25 cellular contexts compared by ENCODE assay signal in the genomic region with DNA sequence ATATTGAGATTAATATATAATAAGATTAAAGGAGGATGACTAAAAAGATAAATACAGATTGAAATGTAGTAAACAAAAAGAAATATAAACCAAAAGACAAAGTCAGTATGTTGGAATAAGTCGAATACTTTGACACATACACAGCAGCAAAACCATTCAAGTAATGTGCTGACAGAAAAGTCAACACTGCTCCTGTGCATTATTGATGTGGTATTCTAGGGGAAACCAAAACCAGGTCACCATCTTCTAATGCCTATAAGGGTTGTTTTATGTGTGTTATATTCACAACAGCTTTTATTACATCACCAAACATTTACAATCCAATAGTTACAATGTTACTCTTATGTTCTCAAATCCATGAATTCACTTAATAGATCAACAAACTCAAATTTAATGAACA.
"Had no signal": no experiment of that assay in that cellular context is flagged by ENCODE, and none has a peak within 500 bp of the region (broad histone marks: within the 10 kb centered on the region; RNA-seq: fewer than 3 reads in every experiment).

No MANE protein-coding gene starts in this region.

- FAIRE-seq: endothelial cell of umbilical vein had no signal

- H3K27me3 ChIP-seq: foreskin keratinocyte, hepatocyte, right lobe of liver, suprapubic skin, thyroid gland, uterus had no signal

- H3K4me1 Mint-ChIP-seq: naive B cell; nephron; stimulated activated effector memory CD8-positive, alpha-beta T cell treated with anti-CD3 and anti-CD28 coated beads, Interleukin-12 subunit alpha, Interleukin-12 subunit beta, amount 100 ng/mL, for 72 hours had no signal

- H3K9me3 ChIP-seq: psoas muscle, right lobe of liver, suprapubic skin, thyroid gland, uterus had no signal

- H3K4me3 ChIP-seq: hepatocyte, lung, psoas muscle, right lobe of liver, suprapubic skin, thyroid gland, uterus had no signal

- H3K36me3 Mint-ChIP-seq: naive B cell; stimulated activated effector memory CD8-positive, alpha-beta T cell treated with anti-CD3 and anti-CD28 coated beads, Interleukin-12 subunit alpha, Interleukin-12 subunit beta, amount 100 ng/mL, for 72 hours; type B pancreatic cell had no signal

- H3K27ac ChIP-seq: foreskin keratinocyte, hepatocyte, psoas muscle, right lobe of liver, suprapubic skin, thyroid gland, uterus had no signal

- H3K27me3 Mint-ChIP-seq: dendritic cell treated with granulocyte-macrophage colony-stimulating factor and Interleukin-4, amounts not matched to agents 40 ng/mL and 50 ng/mL, for 4 days; naive B cell; type B pancreatic cell had no signal

- DNase-seq: endodermal cell; erythroblast; foreskin keratinocyte; head of caudate nucleus; left colon; left ventricle myocardium superior; mesendoderm; naive B cell; occipital lobe; psoas muscle; retina; right lobe of liver; stimulated activated CD4-positive, alpha-beta T cell treated with anti-CD3 and anti-CD28 coated beads, Interleukin-4, amount 100 ng/mL, for 1 hour; stimulated activated CD8-positive, alpha-beta memory T cell treated with anti-CD3 and anti-CD28 coated beads, Interleukin-4, amount 100 ng/mL, for 48 hours; stimulated activated naive CD8-positive, alpha-beta T cell treated with anti-CD3 and anti-CD28 coated beads, Interleukin-15, Interleukin-2, amounts not matched to agents 100 U/mL and 50 U/mL, for 24 hours; thyroid gland; uterus had no signal

- H3K36me3 ChIP-seq: right lobe of liver, suprapubic skin, thyroid gland, uterus had no signal

- ATAC-seq: foreskin keratinocyte; left colon; left ventricle myocardium superior; psoas muscle; right lobe of liver; stimulated activated effector memory CD8-positive, alpha-beta T cell treated with anti-CD3 and anti-CD28 coated beads, Interleukin-12 subunit alpha, Interleukin-12 subunit beta, amount 100 ng/mL, for 72 hours; stimulated activated naive CD8-positive, alpha-beta T cell treated with anti-CD3 and anti-CD28 coated beads, Interleukin-15, Interleukin-2, amounts not matched to agents 100 U/mL and 50 U/mL, for 24 hours had no signal

- H3K4me3 Mint-ChIP-seq: dendritic cell treated with granulocyte-macrophage colony-stimulating factor and Interleukin-4, amounts not matched to agents 40 ng/mL and 50 ng/mL, for 4 days; endodermal cell; naive B cell; nephron; stimulated activated effector memory CD8-positive, alpha-beta T cell treated with anti-CD3 and anti-CD28 coated beads, Interleukin-12 subunit alpha, Interleukin-12 subunit beta, amount 100 ng/mL, for 72 hours; type B pancreatic cell had no signal

- H2AFZ ChIP-seq: hepatocyte had no signal

- H3K27ac Mint-ChIP-seq: dendritic cell treated with granulocyte-macrophage colony-stimulating factor and Interleukin-4, amounts not matched to agents 40 ng/mL and 50 ng/mL, for 4 days; endodermal cell; naive B cell; nephron; stimulated activated effector memory CD8-positive, alpha-beta T cell treated with anti-CD3 and anti-CD28 coated beads, Interleukin-12 subunit alpha, Interleukin-12 subunit beta, amount 100 ng/mL, for 72 hours; type B pancreatic cell had no signal

- H3K9me3 Mint-ChIP-seq: dendritic cell treated with granulocyte-macrophage colony-stimulating factor and Interleukin-4, amounts not matched to agents 40 ng/mL and 50 ng/mL, for 4 days; nephron; type B pancreatic cell had no signal

- H3K4me2 ChIP-seq: hepatocyte had no signal

- H3K4me1 ChIP-seq: foreskin keratinocyte, psoas muscle, right lobe of liver, suprapubic skin, thyroid gland, uterus had no signal
